Comparison of ENCODE assay signal across 12 cellular contexts in genomic region chr17:6642592-6642991, GRCh38. TPM values are rescaled to one million over a fixed set of nuclear protein-coding genes. Genes with fewer than 3 reads are reported as not detected.
DNase-seq lines count a peak whose midpoint lies in the region; ATAC-seq, FAIRE-seq and TF ChIP-seq lines count a peak whose summit lies in the region.
"Had no signal": no experiment of that assay in that cellular context is flagged by ENCODE, and none has a peak within 500 bp of the region (broad histone marks: within the 10 kb centered on the region; RNA-seq: fewer than 3 reads in every experiment).

No MANE protein-coding gene starts in this region.

- H3K4me1 Mint-ChIP-seq in activated CD8-positive, alpha-beta T cell treated with anti-CD3 and anti-CD28 coated beads for 36 hours (ENCODE audit: low read depth) = peaks cover 58% of the 10 kb centered on the region

- CTCF ChIA-PET in activated CD8-positive, alpha-beta T cell treated with anti-CD3 and anti-CD28 coated beads for 36 hours (lab: Charles Lee) = interaction anchor here (2.2 kb wide), 1 partner anchor 8 kb away, joined by 11 read pairs; the partner anchor contains the start of genes C17orf100 and MED31

- DNase-seq in H54 (ENCODE audit: insufficient read length, low spot score) (no peak), NCI-H2227 treated with DMSO at 0.1 percent for 48 hours (lab: John Stamatoyannopoulos, UW) (no peak)
- no peak for DNase-seq in activated CD8-positive, alpha-beta T cell treated with anti-CD3 and anti-CD28 coated beads for 36 hours
- no peak for DNase-seq in stimulated activated CD4-positive, alpha-beta T cell treated with anti-CD3 and anti-CD28 coated beads, Interleukin-4, amount 100 ng/mL, for 1 hour
- DNase-seq: left lung, NCI-H2081 had no signal

- H3K9ac ChIP-seq in iPS-20b (ENCODE audit: low read depth, low read length) = no peak overlapping the region

- intact Hi-C loops in activated CD8-positive, alpha-beta T cell treated with anti-CD3 and anti-CD28 coated beads for 36 hours (cut with micrococcal nuclease) = loop anchor here (10.0 kb wide), 1 partner anchor 168 kb away; no protein-coding TSS in a partner anchor

- peak overlapping the region; percentile 97 for H3K27ac Mint-ChIP-seq in activated CD8-positive, alpha-beta T cell treated with anti-CD3 and anti-CD28 coated beads for 36 hours

- POLR2A ChIA-PET in activated CD8-positive, alpha-beta T cell treated with anti-CD3 and anti-CD28 coated beads for 36 hours (lab: Charles Lee) = interaction anchor here (4.1 kb wide), 1 partner anchor 8 kb away, joined by 28 read pairs; the partner anchor contains the start of genes C17orf100 and MED31

- peak overlapping the region; percentile 89 for H3K4me3 Mint-ChIP-seq in activated CD8-positive, alpha-beta T cell treated with anti-CD3 and anti-CD28 coated beads for 36 hours

- FAIRE-seq in H54 (lab: Jason Lieb, UNC) = peak; percentile 50

- H3K4me3 ChIP-seq in ACC112 (ENCODE audit: low read depth, low read length) (peak overlapping the region; percentile 81), iPS-20b (ENCODE audit: low read length) (peak overlapping the region; percentile 96; the same call in 1 of the 2 replicates)

- H3K27me3 Mint-ChIP-seq in activated CD8-positive, alpha-beta T cell treated with anti-CD3 and anti-CD28 coated beads for 36 hours = no peaks in the 10 kb centered on the region

- peaks cover 12% of the 10 kb centered on the region; the same call in 1 of the 2 replicates for H3K36me3 ChIP-seq in ACC112 (ENCODE audit: insufficient read depth, low read length)
- peaks cover 45% of the 10 kb centered on the region for H3K36me3 ChIP-seq in iPS-20b (ENCODE audit: insufficient read depth, low read depth, low read length)

- no peak overlapping the region for H2AFZ ChIP-seq in ACC112 (ENCODE audit: low read length, unreplicated experiment)

- ATAC-seq in activated CD8-positive, alpha-beta T cell treated with anti-CD3 and anti-CD28 coated beads for 36 hours = no peak
- ATAC-seq in HG02970 (IDR thresholded peaks at IDR 0.05; ENCODE audit: low FRiP score, unreplicated experiment) = no peak
- no peak for ATAC-seq in HG02623 (IDR thresholded peaks at IDR 0.05; ENCODE audit: unreplicated experiment)
- ATAC-seq: left lung, Right ventricle myocardium inferior had no signal

- H3K9me3 ChIP-seq in iPS-20b (ENCODE audit: insufficient read depth, low read depth, low read length) = no peaks in the 10 kb centered on the region
- H3K9me3 ChIP-seq: left lung, vagina had no signal

- peaks cover 28% of the 10 kb centered on the region for H3K4me1 ChIP-seq in ACC112 (ENCODE audit: control insufficient read depth, insufficient read depth, low read length, unreplicated experiment)
- peaks cover 4% of the 10 kb centered on the region; the same call in 1 of the 2 replicates for H3K4me1 ChIP-seq in iPS-20b (ENCODE audit: insufficient read depth, low read length)

- peaks cover 58% of the 10 kb centered on the region for H3K79me2 ChIP-seq in ACC112 (ENCODE audit: control insufficient read depth, insufficient read depth, low read length, unreplicated experiment)

- H3K36me3 Mint-ChIP-seq in activated CD8-positive, alpha-beta T cell treated with anti-CD3 and anti-CD28 coated beads for 36 hours (ENCODE audit: low read depth) = peaks cover 37% of the 10 kb centered on the region

- no peaks in the 10 kb centered on the region for H3K27me3 ChIP-seq in ACC112 (ENCODE audit: insufficient read depth, low read length)
- no peaks in the 10 kb centered on the region for H3K27me3 ChIP-seq in iPS-20b (ENCODE audit: insufficient read depth, low read length)
- H3K27me3 ChIP-seq: left lung, vagina had no signal

- TF ChIP-seq CTCF in activated CD8-positive, alpha-beta T cell treated with anti-CD3 and anti-CD28 coated beads for 36 hours (IDR thresholded peaks at IDR 0.05) = no peak

- H3K27ac ChIP-seq in ACC112 (ENCODE audit: low read depth, low read length) = peak overlapping the region; percentile 36
- no peak overlapping the region for H3K27ac ChIP-seq in iPS-20b (ENCODE audit: low read length)
- H3K27ac ChIP-seq: vagina had no signal

- H3K9me3 Mint-ChIP-seq in activated CD8-positive, alpha-beta T cell treated with anti-CD3 and anti-CD28 coated beads for 36 hours = no peaks in the 10 kb centered on the region

- no peak for TF ChIP-seq POLR2A in H54 (IDR thresholded peaks at IDR 0.05; ENCODE audit: low read depth, low read length)

RNA-seq across cellular contexts. Expression of gene TXNDC17, which starts 1.7 kb away (rescaled TPM):
- 100 to 1,000 TPM in 1 of 2 experiments, 10 to 100 TPM in 1; 100.0 to 103 TPM for total RNA-seq in activated CD8-positive, alpha-beta T cell treated with anti-CD3 and anti-CD28 coated beads for 36 hours

RNA-seq across cellular contexts. Expression of gene KIAA0753, which starts 2.1 kb away (rescaled TPM):
- total RNA-seq in activated CD8-positive, alpha-beta T cell treated with anti-CD3 and anti-CD28 coated beads for 36 hours = 10 to 100 TPM; 16.5 to 17.3 TPM

RNA-seq across cellular contexts. Expression of gene MED31, which starts 8.8 kb away (rescaled TPM):
- total RNA-seq in activated CD8-positive, alpha-beta T cell treated with anti-CD3 and anti-CD28 coated beads for 36 hours = 10 to 100 TPM; 21.0 to 24.4 TPM

RNA-seq across cellular contexts. Expression of gene C17orf100, which starts 9.0 kb away (rescaled TPM):
- total RNA-seq in activated CD8-positive, alpha-beta T cell treated with anti-CD3 and anti-CD28 coated beads for 36 hours = 1 to 10 TPM; 1.1 to 1.6 TPM
